ENCODE assay signal across 1 cellular context in genomic region chr22:40855960-40856512, GRCh38.
TF ChIP-seq lines count a peak whose summit lies in the region.

No MANE protein-coding gene starts in this region.

TF ChIP-seq in HepG2, 621 proteins besides CTCF, POLR2A, EP300 and RAD21 (continued from another document):
- TF ChIP-seq JUNB (CRISPR knock-in tag; IDR thresholded peaks at IDR 0.05; ENCODE audit: borderline replicate concordance): no peak
- no peak for TF ChIP-seq PTBP1 (IDR thresholded peaks at IDR 0.05; ENCODE audit: low read depth, low read length, poor library complexity, severe bottlenecking)
